12 cellular contexts compared by ENCODE assay signal in genomic region chr5:28542968-28543367, GRCh38.
DNase-seq lines count a peak whose midpoint lies in the region; ATAC-seq and TF ChIP-seq lines count a peak whose summit lies in the region.
"Had no signal": no experiment of that assay in that cellular context is flagged by ENCODE, and none has a peak within 500 bp of the region (broad histone marks: within the 10 kb centered on the region; RNA-seq: fewer than 3 reads in every experiment).

No MANE protein-coding gene starts in this region.

- H3K4me3 ChIP-seq in epithelial cell of proximal tubule (ENCODE audit: low read depth, low read length): no peak overlapping the region
- H3K4me3 ChIP-seq: A549 had no signal

- DNase-seq in NCI-H748 (lab: John Stamatoyannopoulos, UW; ENCODE audit: unreplicated experiment) (peak; percentile 46), NCI-H748 treated with DMSO at 0.1 percent for 48 hours (lab: John Stamatoyannopoulos, UW) (no peak), RPMI7951 (ENCODE audit: low read depth) (peak; percentile 76), epithelial cell of proximal tubule (ENCODE audit: low read depth) (peak; percentile 58), stromal cell of bone marrow (ENCODE audit: low read depth) (peak; percentile 63), cortex of kidney (lab: John Stamatoyannopoulos, UW) (no peak)
- DNase-seq: activated CD4-positive, alpha-beta T cell treated with anti-CD3 and anti-CD28 coated beads, Interleukin-2, amount 50 U/mL, for 1 hour; activated naive CD4-positive, alpha-beta T cell treated with anti-CD3 and anti-CD28 coated beads, Interleukin-2, amount 50 U/mL, for 16 hours; retina had no signal

- ATAC-seq in GM18873 (IDR thresholded peaks at IDR 0.05; ENCODE audit: low FRiP score, unreplicated experiment) (no peak), HG03045 (IDR thresholded peaks at IDR 0.05; ENCODE audit: unreplicated experiment) (no peak)
- ATAC-seq: A549 had no signal

- no peak for TF ChIP-seq CTCF in epithelial cell of proximal tubule (conservative IDR thresholded peaks at IDR 0.05; ENCODE audit: low read depth, low read length)

Comparison
In these comparisons a context has a peak if more than half of its experiments do, and no peak if none do; other contexts are left out.
1. DNase-seq: peak in NCI-H748 (single experiment), RPMI7951 (single experiment), epithelial cell of proximal tubule (single experiment) and stromal cell of bone marrow (single experiment); none in NCI-H748 treated with DMSO at 0.1 percent for 48 hours (single experiment) and cortex of kidney (single experiment).